In the genomic region with DNA sequence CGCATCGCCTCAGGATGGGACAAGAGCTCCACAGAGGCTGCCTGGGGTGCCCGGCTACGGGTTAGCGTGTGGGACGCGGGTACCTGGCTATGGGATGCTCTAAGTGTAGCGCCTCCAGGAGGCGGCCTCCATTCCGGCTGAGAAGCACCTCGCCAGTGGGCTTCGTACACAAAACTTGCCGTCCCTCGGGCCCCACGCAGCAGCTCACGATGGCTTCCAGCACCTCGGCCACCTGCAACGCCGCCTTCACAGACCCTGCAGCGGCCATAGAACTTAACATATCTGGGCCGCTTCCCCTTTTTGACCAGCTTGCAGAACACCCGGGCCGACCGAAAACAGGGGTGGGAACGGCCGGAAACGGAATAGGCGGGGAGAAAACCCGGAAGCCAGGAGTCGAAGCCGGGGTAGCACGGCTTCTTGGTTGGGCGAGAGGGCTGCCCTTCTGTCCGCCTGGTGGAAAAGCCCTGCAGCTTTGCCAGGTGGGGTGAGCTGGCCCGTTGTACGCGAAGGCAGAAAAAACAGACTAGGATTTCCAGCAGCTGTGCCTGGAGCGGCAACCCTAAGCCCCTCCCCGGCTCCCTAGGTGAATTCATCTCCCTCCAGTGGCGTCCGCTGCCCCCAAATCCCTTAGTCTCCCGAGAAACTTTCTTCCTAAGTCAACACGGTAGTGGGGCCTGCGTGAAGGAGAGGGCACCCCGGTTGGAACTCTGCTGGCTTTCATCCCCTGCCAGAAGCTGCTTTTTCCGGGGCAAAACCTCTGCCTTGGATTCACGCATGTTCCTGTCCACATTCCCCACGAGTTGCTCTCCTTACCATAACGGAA, we compare ENCODE assay signal across 8 cellular contexts. TPM values are rescaled to one million over a fixed set of nuclear protein-coding genes. Genes with fewer than 3 reads are reported as not detected.
DNase-seq lines count a peak whose midpoint lies in the region; ATAC-seq, FAIRE-seq and TF ChIP-seq lines count a peak whose summit lies in the region.

Gene BBS10, minus strand, starts transcription at position 337 of the 823 bp plus-strand sequence. Its CDS starts 57 bp downstream, at position 280.

- no peaks in the 10 kb centered on the region for H3K27me3 Mint-ChIP-seq in natural killer cell (ENCODE audit: low read depth in 2 of 2)

- H3K9ac ChIP-seq in KMS-11 = peak within 1 kb of the TSS; percentile 65

- no peaks in the 10 kb centered on the region for H3K9me3 ChIP-seq in DOHH2 (ENCODE audit: control insufficient read depth, insufficient read depth, low read length)

- TF ChIP-seq CTCF in DOHH2 (IDR thresholded peaks at IDR 0.05; ENCODE audit: low read depth, low read length, poor library complexity, severe bottlenecking) = peak; percentile 54
- peak; percentile 47; the same call in 1 of the 2 replicates for TF ChIP-seq CTCF in KMS-11 (conservative IDR thresholded peaks at IDR 0.05; ENCODE audit: low read depth, low read length)
- TF ChIP-seq CTCF in fibroblast of mammary gland (conservative IDR thresholded peaks at IDR 0.05; ENCODE audit: control insufficient read depth, insufficient read depth, low read depth, low read length) = peak; percentile 42
- peak; percentile 36 for TF ChIP-seq CTCF in natural killer cell (IDR thresholded peaks at IDR 0.05)

- H3K4me2 ChIP-seq in DOHH2 (ENCODE audit: low read length) = peak within 1 kb of the TSS; percentile 85
- peak within 1 kb of the TSS; percentile 92 for H3K4me2 ChIP-seq in KMS-11

- peaks cover 19% of the 10 kb centered on the region for H3K4me1 ChIP-seq in DOHH2 (ENCODE audit: control insufficient read depth, low read length)
- peaks cover 10% of the 10 kb centered on the region for H3K4me1 ChIP-seq in KMS-11 (ENCODE audit: low read depth, poor library complexity, severe bottlenecking)

- H3K36me3 ChIP-seq in DOHH2 (ENCODE audit: control insufficient read depth, low read length) (peaks cover 5% of the 10 kb centered on the region; the same call in 1 of the 2 replicates), KMS-11 (ENCODE audit: insufficient read depth) (no peaks in the 10 kb centered on the region)

- H3K27ac Mint-ChIP-seq in natural killer cell = peak within 1 kb of the TSS; percentile 84 to 91

- no peaks in the 10 kb centered on the region for H4K20me1 ChIP-seq in DOHH2 (ENCODE audit: control insufficient read depth, insufficient read depth, low read depth, low read length)
- H4K20me1 ChIP-seq in KMS-11 (ENCODE audit: insufficient read depth) = no peaks in the 10 kb centered on the region

- no peaks in the 10 kb centered on the region for H3K9me3 Mint-ChIP-seq in natural killer cell

- H3K79me2 ChIP-seq in DOHH2 (ENCODE audit: control insufficient read depth, low read length) (peaks cover 14% of the 10 kb centered on the region), KMS-11 (ENCODE audit: insufficient read depth, low read depth) (no peaks in the 10 kb centered on the region)

- peak within 1 kb of the TSS; percentile 60 for H3K27ac ChIP-seq in DOHH2 (ENCODE audit: low read depth, low read length)
- H3K27ac ChIP-seq in KMS-11 = peak within 1 kb of the TSS; percentile 68

- H3K4me3 ChIP-seq in DOHH2 (ENCODE audit: low read length) (peak within 1 kb of the TSS; percentile 83), KMS-11 (IDR thresholded peaks at IDR 0.05; ENCODE audit: insufficient read depth, low read depth, low read length) (peak within 1 kb of the TSS; percentile 78), fibroblast of mammary gland (ENCODE audit: control insufficient read depth, low read depth, low read length) (peak within 1 kb of the TSS; percentile 86)

- no peaks in the 10 kb centered on the region for H3K36me3 Mint-ChIP-seq in natural killer cell

- H3K9me2 ChIP-seq in DOHH2 (replicated peaks; ENCODE audit: control insufficient read depth, low read length) = no peaks in the 10 kb centered on the region

- peaks cover 19 to 20% of the 10 kb centered on the region in 2 donors for H3K4me1 Mint-ChIP-seq in natural killer cell

- intact Hi-C loops in natural killer cell (cut with micrococcal nuclease) = loop anchor here (1.0 to 10.0 kb wide), 4 partner anchors 210 to 1013 kb away; partner anchors contain the start of genes CAPS2, GLIPR1L1 and NAP1L1

- DNase-seq in RCC 7860 (ENCODE audit: low spot score) (peak; percentile 83), fibroblast of mammary gland (ENCODE audit: low read depth) (peak; percentile 89), natural killer cell (peak; percentile 74)
- DNase-seq in activated T-helper 1 cell treated with anti-CD3 and anti-CD28 coated beads, Interleukin-2, amount 50 U/mL, for 16 hours (ENCODE audit: low read depth in 1 of 2, low spot score in 1 of 2) = peak; percentile 71 to 77
- DNase-seq in stimulated activated naive CD4-positive, alpha-beta T cell treated with Interleukin-2 at 50 U/mL for 16 hours (lab: John Stamatoyannopoulos, UW) = peak; percentile 88

- H2AFZ ChIP-seq in KMS-11 (ENCODE audit: low read depth) = peak within 1 kb of the TSS; percentile 95

- H3K4me3 Mint-ChIP-seq in natural killer cell = peak within 1 kb of the TSS; percentile 93

- ATAC-seq in GM21737 (IDR thresholded peaks at IDR 0.05; ENCODE audit: unreplicated experiment) (peak; percentile 98), natural killer cell (peak; percentile 97 to 99 (median 97))

- FAIRE-seq in RCC 7860 (lab: Jason Lieb, UNC) = peak; percentile 7

- no peaks in the 10 kb centered on the region for H3K27me3 ChIP-seq in DOHH2 (ENCODE audit: control insufficient read depth, low read length)
- no peaks in the 10 kb centered on the region for H3K27me3 ChIP-seq in KMS-11 (ENCODE audit: insufficient read depth, low read depth)

- no peaks in the 10 kb centered on the region; the same call in 1 of the 2 replicates for H3F3A ChIP-seq in DOHH2 (ENCODE audit: control insufficient read depth, insufficient read depth)

RNA-seq across cellular contexts. Expression of gene BBS10, which starts in this region (rescaled TPM):
- 1 to 10 TPM; 2.8 to 4.0 (median 3.3) TPM for total RNA-seq in natural killer cell

Comparison
In these comparisons a context has a peak if more than half of its experiments do, and no peak if none do; other contexts are left out.
1. Peak in every context shown above with its lines: DNase-seq, ATAC-seq, H3K4me3 ChIP-seq and H3K27ac ChIP-seq.